In the genomic region with DNA sequence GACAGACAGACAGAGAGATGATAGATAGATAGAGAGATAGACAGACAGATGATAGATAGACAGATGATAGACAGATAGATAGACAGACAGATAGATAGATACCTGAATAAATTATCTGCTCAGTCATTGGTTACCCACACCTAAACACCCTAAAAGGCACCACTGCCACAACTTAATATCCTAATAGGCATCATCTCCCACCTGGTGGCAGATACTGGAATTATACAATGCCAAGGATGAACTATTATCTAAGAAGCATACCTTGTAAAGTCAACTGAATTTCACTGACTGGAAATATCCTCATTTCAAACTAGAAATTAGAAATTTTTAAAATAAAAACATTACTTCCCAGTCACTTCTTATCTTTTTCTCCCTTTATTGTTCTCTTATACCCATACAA, we compare ENCODE assay signal across 13 cellular contexts. TPM values are rescaled to one million over a fixed set of nuclear protein-coding genes. Genes with fewer than 3 reads are reported as not detected.
DNase-seq lines count a peak whose midpoint lies in the region; ATAC-seq and TF ChIP-seq lines count a peak whose summit lies in the region.
"Had no signal": no experiment of that assay in that cellular context is flagged by ENCODE, and none has a peak within 500 bp of the region (broad histone marks: within the 10 kb centered on the region; RNA-seq: fewer than 3 reads in every experiment).

No MANE protein-coding gene starts in this region.

- H3K27ac Mint-ChIP-seq in activated CD4-positive, alpha-beta memory T cell treated with anti-CD3 and anti-CD28 coated beads for 36 hours = peak overlapping the region; percentile 82
- H3K27ac Mint-ChIP-seq in activated CD4-positive, alpha-beta memory T cell treated with anti-CD3 and anti-CD28 coated beads, Interleukin-2, amount 10 ng/mL, durations not matched to agents 7 days and 5 days = no peak overlapping the region
- no peak overlapping the region for H3K27ac Mint-ChIP-seq in neural crest cell (ENCODE audit: unreplicated experiment)
- H3K27ac Mint-ChIP-seq: dendritic cell treated with granulocyte-macrophage colony-stimulating factor and Interleukin-4, amounts not matched to agents 40 ng/mL and 50 ng/mL, for 4 days had no signal

- peaks cover 7% of the 10 kb centered on the region for H3K27me3 Mint-ChIP-seq in activated CD4-positive, alpha-beta memory T cell treated with anti-CD3 and anti-CD28 coated beads for 36 hours
- H3K27me3 Mint-ChIP-seq in activated CD4-positive, alpha-beta memory T cell treated with anti-CD3 and anti-CD28 coated beads, Interleukin-2, amount 10 ng/mL, durations not matched to agents 7 days and 5 days = no peaks in the 10 kb centered on the region
- H3K27me3 Mint-ChIP-seq in neural crest cell (ENCODE audit: low read depth) = no peaks in the 10 kb centered on the region
- H3K27me3 Mint-ChIP-seq: dendritic cell treated with granulocyte-macrophage colony-stimulating factor and Interleukin-4, amounts not matched to agents 40 ng/mL and 50 ng/mL, for 4 days had no signal

- no peak overlapping the region for H3K9ac ChIP-seq in HCT116 (ENCODE audit: low read length)
- H3K9ac ChIP-seq: BLaER1 treated with 17β-estradiol and CSF1 and Interleukin-3, amounts not matched to agents 10 nM and 100 nM had no signal

- H3K4me3 Mint-ChIP-seq in activated CD4-positive, alpha-beta memory T cell treated with anti-CD3 and anti-CD28 coated beads for 36 hours = no peak overlapping the region
- no peak overlapping the region for H3K4me3 Mint-ChIP-seq in activated CD4-positive, alpha-beta memory T cell treated with anti-CD3 and anti-CD28 coated beads, Interleukin-2, amount 10 ng/mL, durations not matched to agents 7 days and 5 days
- H3K4me3 Mint-ChIP-seq in neural crest cell = no peak overlapping the region
- H3K4me3 Mint-ChIP-seq: dendritic cell treated with granulocyte-macrophage colony-stimulating factor and Interleukin-4, amounts not matched to agents 40 ng/mL and 50 ng/mL, for 4 days had no signal

- intact Hi-C loops in activated CD4-positive, alpha-beta memory T cell treated with anti-CD3 and anti-CD28 coated beads for 36 hours (cut with micrococcal nuclease) = loop anchor here (5.0 to 10.0 kb wide), 5 partner anchors 626 to 1261 kb away; a partner anchor contains a TSS
- intact Hi-C loops in HCT116 (cut with micrococcal nuclease) = no loop called here

- no peaks in the 10 kb centered on the region for H3K9me3 Mint-ChIP-seq in activated CD4-positive, alpha-beta memory T cell treated with anti-CD3 and anti-CD28 coated beads for 36 hours
- no peaks in the 10 kb centered on the region for H3K9me3 Mint-ChIP-seq in activated CD4-positive, alpha-beta memory T cell treated with anti-CD3 and anti-CD28 coated beads, Interleukin-2, amount 10 ng/mL, durations not matched to agents 7 days and 5 days
- H3K9me3 Mint-ChIP-seq in neural crest cell = no peaks in the 10 kb centered on the region
- H3K9me3 Mint-ChIP-seq: dendritic cell treated with granulocyte-macrophage colony-stimulating factor and Interleukin-4, amounts not matched to agents 40 ng/mL and 50 ng/mL, for 4 days had no signal

- in situ Hi-C loops in astrocyte of the cerebellum (cut with HindIII; ENCODE audit: low sequenced_read_pairs) = no loop called here

- no peaks in the 10 kb centered on the region for H3K79me2 ChIP-seq in HCT116 (ENCODE audit: insufficient read depth, low read length)

- H4K20me1 ChIP-seq in HCT116 (ENCODE audit: insufficient read depth) = no peaks in the 10 kb centered on the region
- H4K20me1 ChIP-seq: BLaER1 treated with 17β-estradiol and CSF1 and Interleukin-3, amounts not matched to agents 10 nM and 100 nM had no signal

- no peaks in the 10 kb centered on the region for H3K36me3 ChIP-seq in HCT116 (ENCODE audit: control insufficient read depth in 1 of 2, insufficient read depth in 2 of 2, low read length in 2 of 2)
- H3K36me3 ChIP-seq: BLaER1 treated with 17β-estradiol and CSF1 and Interleukin-3, amounts not matched to agents 10 nM and 100 nM; SJCRH30 had no signal

- no peak overlapping the region for H3K27ac ChIP-seq in HCT116 (ENCODE audit: low read depth, low read length)
- H3K27ac ChIP-seq: BLaER1 treated with 17β-estradiol and CSF1 and Interleukin-3, amounts not matched to agents 10 nM and 100 nM; SJCRH30 had no signal

- TF ChIP-seq CTCF in HCT116 (IDR thresholded peaks at IDR 0.05 in 2 of 3, conservative IDR thresholded peaks at IDR 0.05 in 1 of 3; ENCODE audit: borderline replicate concordance in 1 of 3, insufficient read depth in 1 of 3, low read depth in 2 of 3, low read length in 2 of 3) = peak; percentile 22 to 47 (median 41); a peak in 4 of 6 replicates
- TF ChIP-seq CTCF in astrocyte of the cerebellum (IDR thresholded peaks at IDR 0.05; ENCODE audit: low read depth, low read length, missing control alignments) = peak; percentile 13
- peak; percentile 32 for TF ChIP-seq CTCF in neural crest cell (conservative IDR thresholded peaks at IDR 0.05)

- H3K9me2 ChIP-seq in HCT116 (ENCODE audit: insufficient read depth) = no peaks in the 10 kb centered on the region

- H3K36me3 Mint-ChIP-seq in activated CD4-positive, alpha-beta memory T cell treated with anti-CD3 and anti-CD28 coated beads for 36 hours = no peaks in the 10 kb centered on the region
- no peaks in the 10 kb centered on the region for H3K36me3 Mint-ChIP-seq in activated CD4-positive, alpha-beta memory T cell treated with anti-CD3 and anti-CD28 coated beads, Interleukin-2, amount 10 ng/mL, durations not matched to agents 7 days and 5 days (ENCODE audit: low read depth)
- H3K36me3 Mint-ChIP-seq in neural crest cell (ENCODE audit: low read depth) = no peaks in the 10 kb centered on the region

- POLR2A ChIA-PET in activated CD4-positive, alpha-beta memory T cell treated with anti-CD3 and anti-CD28 coated beads for 36 hours (lab: Charles Lee) = no interaction called here
- POLR2A ChIA-PET in activated CD4-positive, alpha-beta memory T cell treated with anti-CD3 and anti-CD28 coated beads, Interleukin-2, amount 10 ng/mL, durations not matched to agents 7 days and 5 days (lab: Charles Lee) = interaction anchor here (1.8 to 5.4 kb wide), 2 partner anchors 20 to 30 kb away, joined by 5 to 21 read pairs; no protein-coding TSS in a partner anchor
- POLR2A ChIA-PET in HCT116 (lab: Charles Lee) = no interaction called here

- no peak for DNase-seq in activated CD4-positive, alpha-beta memory T cell treated with anti-CD3 and anti-CD28 coated beads for 36 hours
- DNase-seq in activated CD4-positive, alpha-beta memory T cell treated with anti-CD3 and anti-CD28 coated beads, Interleukin-2, amount 10 ng/mL, durations not matched to agents 7 days and 5 days = no peak
- DNase-seq in HCT116 (ENCODE audit: low read depth, low spot score) (no peak), astrocyte of the cerebellum (ENCODE audit: low read depth) (no peak), neural crest cell (ENCODE audit: low read depth, low spot score) (no peak), UCSD-AML1 (lab: John Stamatoyannopoulos, UW; ENCODE audit: unreplicated experiment) (no peak), NCI-H510A (lab: John Stamatoyannopoulos, UW) (no peak), NK-92 (lab: John Stamatoyannopoulos, UW; ENCODE audit: unreplicated experiment) (no peak)
- DNase-seq: SJCRH30; stimulated activated CD4-positive, alpha-beta T cell treated with anti-CD3 and anti-CD28 coated beads, Interleukin-15, amount 100 ng/mL, for 24 hours had no signal

- no peaks in the 10 kb centered on the region for H3K9me3 ChIP-seq in HCT116 (ENCODE audit: control insufficient read depth in 1 of 2, insufficient read depth in 1 of 2, low read depth in 1 of 2, low read length in 2 of 2)
- H3K9me3 ChIP-seq: SJCRH30 had no signal

- no peak for TF ChIP-seq POLR2A in HCT116 (IDR thresholded peaks at IDR 0.05; ENCODE audit: borderline replicate concordance, extremely low read depth, insufficient read depth, insufficient read length)

- no peak overlapping the region for H3K4me2 ChIP-seq in HCT116 (ENCODE audit: low read length)

- H2AFZ ChIP-seq in HCT116 (ENCODE audit: low read depth, low read length, poor library complexity, severe bottlenecking) = no peak overlapping the region

- TF ChIP-seq RAD21 in HCT116 (IDR thresholded peaks at IDR 0.05; ENCODE audit: low read depth) = peak; percentile 37; the same call in 1 of the 2 replicates

- no peaks in the 10 kb centered on the region for H3K27me3 ChIP-seq in HCT116 (ENCODE audit: insufficient read depth, low read length)
- H3K27me3 ChIP-seq: BLaER1 treated with 17β-estradiol and CSF1 and Interleukin-3, amounts not matched to agents 10 nM and 100 nM; SJCRH30 had no signal

- peaks cover 8 to 40% of the 10 kb centered on the region in 2 experiments for H3K4me1 ChIP-seq in HCT116 (ENCODE audit: control insufficient read depth in 1 of 2, insufficient read depth in 2 of 2, low read length in 2 of 2)

- peaks cover 45% of the 10 kb centered on the region for H3K4me1 Mint-ChIP-seq in activated CD4-positive, alpha-beta memory T cell treated with anti-CD3 and anti-CD28 coated beads for 36 hours (ENCODE audit: low read depth)
- H3K4me1 Mint-ChIP-seq in activated CD4-positive, alpha-beta memory T cell treated with anti-CD3 and anti-CD28 coated beads, Interleukin-2, amount 10 ng/mL, durations not matched to agents 7 days and 5 days = peaks cover 45% of the 10 kb centered on the region
- H3K4me1 Mint-ChIP-seq in neural crest cell = peaks cover 5% of the 10 kb centered on the region

- RAD21 ChIA-PET in HCT116 (lab: Charles Lee; ENCODE audit: low non-redundant PET in 1 of 2, low total read pairs in 2 of 2, uncharacterized antibody in 2 of 2, unreplicated experiment in 2 of 2) = no interaction called here

- CTCF ChIA-PET in activated CD4-positive, alpha-beta memory T cell treated with anti-CD3 and anti-CD28 coated beads for 36 hours (lab: Charles Lee) = interaction anchor here (0.9 kb wide), 2 partner anchors 178 to 902 kb away, joined by 3 read pairs; no protein-coding TSS in a partner anchor
- CTCF ChIA-PET in activated CD4-positive, alpha-beta memory T cell treated with anti-CD3 and anti-CD28 coated beads, Interleukin-2, amount 10 ng/mL, durations not matched to agents 7 days and 5 days (lab: Charles Lee) = interaction anchor here (0.8 to 1.3 kb wide), 2 partner anchors 20 to 135 kb away, joined by 3 to 5 read pairs; a partner anchor contains a TSS
- CTCF ChIA-PET in HCT116 (lab: Charles Lee) = interaction anchor here (1.1 to 2.0 kb wide), 2 partner anchors 262 to 903 kb away, joined by 5 to 7 read pairs; no protein-coding TSS in a partner anchor

- no peak overlapping the region for H3K4me3 ChIP-seq in HCT116 (replicated peaks in 1 of 2; ENCODE audit: low read depth in 1 of 2, low read length in 2 of 2)
- H3K4me3 ChIP-seq in astrocyte of the cerebellum (ENCODE audit: low read depth, low read length) = no peak overlapping the region
- H3K4me3 ChIP-seq: BLaER1 treated with 17β-estradiol and CSF1 and Interleukin-3, amounts not matched to agents 10 nM and 100 nM; SJCRH30 had no signal

- peak; percentile 42; the same call in 1 of the 2 replicates for ATAC-seq in HCT116

- BruUV-seq in HCT116 (replicated peaks; lab: Mats Ljungman, UMichigan) = no TSS peak

RNA-seq across cellular contexts. Expression of a gene that starts 19.4 kb away (rescaled TPM):
- 1 to 10 TPM; 2.7 to 4.2 TPM for total RNA-seq in activated CD4-positive, alpha-beta memory T cell treated with anti-CD3 and anti-CD28 coated beads for 36 hours
- total RNA-seq in activated CD4-positive, alpha-beta memory T cell treated with anti-CD3 and anti-CD28 coated beads, Interleukin-2, amount 10 ng/mL, durations not matched to agents 7 days and 5 days = 10 to 100 TPM; 19.9 to 20.7 TPM
- total RNA-seq in HCT116 (2021; ENCODE audit: unreplicated experiment) (0.25 TPM), neural crest cell (0.18 TPM in 1 of 2 replicates, not detected in the other)
- 0.12 and 0.26 TPM in 2 replicates for polyA plus RNA-seq in HCT116 (2012)
- total RNA-seq: glomerular endothelial cell had no signal

RNA-seq across cellular contexts. Expression of a gene that starts 43.6 kb away (rescaled TPM):
- 10 to 100 TPM; 22.5 to 24.3 TPM for total RNA-seq in activated CD4-positive, alpha-beta memory T cell treated with anti-CD3 and anti-CD28 coated beads for 36 hours
- 10 to 100 TPM; 29.5 to 30.3 TPM for total RNA-seq in activated CD4-positive, alpha-beta memory T cell treated with anti-CD3 and anti-CD28 coated beads, Interleukin-2, amount 10 ng/mL, durations not matched to agents 7 days and 5 days
- total RNA-seq in HCT116 (2021; ENCODE audit: unreplicated experiment) (14.0 TPM), neural crest cell (0.86 and 0.91 TPM in 2 replicates)
- polyA plus RNA-seq in HCT116 (2012) = 10.8 and 12.0 TPM in 2 replicates
- total RNA-seq: SJCRH30 had no signal

Comparison
In these comparisons a context has a peak if more than half of its experiments do, and no peak if none do; other contexts are left out.
1. RNA of a gene that starts 19.4 kb away (total RNA-seq): 19.9 to 20.7 TPM in activated CD4-positive, alpha-beta memory T cell treated with anti-CD3 and anti-CD28 coated beads, Interleukin-2, amount 10 ng/mL, durations not matched to agents 7 days and 5 days; 2.7 to 4.2 TPM in activated CD4-positive, alpha-beta memory T cell treated with anti-CD3 and anti-CD28 coated beads for 36 hours, 0.25 TPM in HCT116 (single experiment) and 0.18 TPM in neural crest cell; every median in the first group is over 4 times any median in the second.
2. Peak in every context shown above with its lines, with median percentiles within 50 percentile points of each other: CTCF ChIP-seq.